Comparison of ENCODE assay signal across 23 cellular contexts in the genomic region with DNA sequence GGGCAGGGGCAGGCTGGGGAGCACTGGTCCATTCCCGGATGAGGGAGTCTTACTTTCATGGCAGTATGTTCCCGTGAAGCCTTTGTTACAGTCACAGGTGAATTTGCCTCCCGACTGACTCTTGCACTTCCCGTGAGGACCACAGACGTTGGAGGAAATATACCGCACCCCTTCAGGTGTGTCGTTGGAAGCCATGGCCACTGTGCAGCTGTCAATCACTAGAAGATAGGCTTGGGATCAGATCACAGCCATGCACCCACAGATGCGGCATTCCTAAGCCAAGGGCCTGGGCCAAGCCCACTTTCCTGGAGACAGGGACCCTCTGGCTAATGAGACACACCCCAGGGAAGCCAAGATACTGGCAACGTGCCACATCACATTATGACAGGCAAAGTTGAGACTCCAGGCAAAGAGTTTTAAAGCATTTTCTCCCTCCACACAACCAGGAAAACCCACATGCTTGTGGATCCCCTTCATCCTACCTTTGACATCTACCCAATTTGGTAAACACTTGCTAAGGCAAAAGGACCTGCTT. TPM values are rescaled to one million over a fixed set of nuclear protein-coding genes. Genes with fewer than 3 reads are reported as not detected.
DNase-seq lines count a peak whose midpoint lies in the region; ATAC-seq, FAIRE-seq and TF ChIP-seq lines count a peak whose summit lies in the region.
"Had no signal": no experiment of that assay in that cellular context is flagged by ENCODE, and none has a peak within 500 bp of the region (broad histone marks: within the 10 kb centered on the region; RNA-seq: fewer than 3 reads in every experiment).

No MANE protein-coding gene starts in this region.

- TF ChIP-seq POLR2A in gastrocnemius medialis (IDR thresholded peaks at IDR 0.05) = no peak

- H3K27me3 ChIP-seq in right atrium auricular region (no peaks in the 10 kb centered on the region), heart right ventricle (no peaks in the 10 kb centered on the region), esophagus (ENCODE audit: control insufficient read depth in 1 of 2, insufficient read depth in 2 of 2, low read length in 2 of 2) (no peaks in the 10 kb centered on the region), gastrocnemius medialis (no peaks in the 10 kb centered on the region), MG63 (no peaks in the 10 kb centered on the region), small intestine (ENCODE audit: control insufficient read depth in 2 of 2, insufficient read depth in 2 of 2, low read length in 2 of 2) (no peaks in the 10 kb centered on the region)
- H3K27me3 ChIP-seq: BE2C, uterus had no signal

- DNase-seq in right atrium auricular region (ENCODE audit: low spot score) (no peak), heart right ventricle (no peak), gastrocnemius medialis (no peak), MG63 (no peak), posterior vena cava (ENCODE audit: low spot score) (no peak), small intestine (no peak)
- DNase-seq: activated CD4-positive, alpha-beta memory T cell treated with anti-CD3 and anti-CD28 coated beads, Interleukin-2, amount 10 ng/mL, durations not matched to agents 7 days and 5 days; activated CD4-positive, CD25-positive, alpha-beta regulatory T cell treated with anti-CD3 and anti-CD28 coated beads, Interleukin-2, amount 50 U/mL, for 72 hours; activated CD8-positive, alpha-beta memory T cell treated with anti-CD3 and anti-CD28 coated beads, Interleukin-2, amount 50 U/mL, for 48 hours; amygdala; CD8-positive, alpha-beta memory T cell; central memory CD4-positive, alpha-beta T cell; NCI-H1436; NCI-H446; NCI-H774; RPMI8226; stimulated activated CD4-positive, alpha-beta T cell treated with anti-CD3 and anti-CD28 coated beads, Interleukin-2, amount 100 ng/mL, for 24 hours had no signal

- intact Hi-C loops in heart right ventricle (cut with DNase I) = loop anchor here in 1 of 10 donors (10.0 kb wide), 1 partner anchor 182 kb away; no protein-coding TSS in a partner anchor
- intact Hi-C loops in gastrocnemius medialis (cut with DNase I; ENCODE audit: low total_unique reads) = no loop called here
- intact Hi-C loops in posterior vena cava (cut with DNase I) = no loop called here

- H3K4me1 ChIP-seq in right atrium auricular region (peaks cover 0 to 27% of the 10 kb centered on the region in 2 donors), heart right ventricle (peaks cover 5 to 85% (median 36%) of the 10 kb centered on the region in 9 donors), esophagus (ENCODE audit: control insufficient read depth in 2 of 2, insufficient read depth in 2 of 2, low read length in 1 of 2) (peaks cover 2 to 9% of the 10 kb centered on the region in 2 donors), gastrocnemius medialis (peaks cover 0 to 12% of the 10 kb centered on the region in 2 donors), small intestine (ENCODE audit: control insufficient read depth in 2 of 2, insufficient read depth in 1 of 2, low read depth in 1 of 2, low read length in 1 of 2) (no peaks in the 10 kb centered on the region)

- WGBS in heart right ventricle, 2 donors = 82 to 85% methylated on average over 9 of the region's 9 CpGs
- WGBS in esophagus, 2 donors = 75 to 80% methylated on average over 9 of the region's 9 CpGs
- 91 to 94% (median 92%) methylated on average over 9 of the region's 9 CpGs for WGBS in small intestine, 3 donors

- no peak for TF ChIP-seq CTCF in right atrium auricular region (IDR thresholded peaks at IDR 0.05)
- TF ChIP-seq CTCF in heart right ventricle (IDR thresholded peaks at IDR 0.05) = no peak
- TF ChIP-seq CTCF in gastrocnemius medialis (IDR thresholded peaks at IDR 0.05 in 4 of 5, conservative IDR thresholded peaks at IDR 0.05 in 1 of 5) = no peak

- H3K36me3 ChIP-seq in right atrium auricular region (peaks cover 100% of the 10 kb centered on the region), heart right ventricle (peaks cover 0 to 100% (median 83%) of the 10 kb centered on the region in 9 donors), esophagus (ENCODE audit: control insufficient read depth in 2 of 2, insufficient read depth in 2 of 2, low read length in 1 of 2) (peaks cover 16 to 80% of the 10 kb centered on the region in 2 donors), gastrocnemius medialis (peaks cover 0 to 47% of the 10 kb centered on the region in 2 donors), MG63 (peaks cover 29% of the 10 kb centered on the region), small intestine (ENCODE audit: control insufficient read depth in 2 of 2, insufficient read depth in 2 of 2, low read length in 2 of 2) (peaks cover 17 to 57% of the 10 kb centered on the region in 2 donors)
- H3K36me3 ChIP-seq: BE2C, uterus had no signal

- FAIRE-seq in small intestine (lab: Jason Lieb, UNC) = no peak
- FAIRE-seq: endothelial cell of umbilical vein, GM12892 had no signal

- no peaks in the 10 kb centered on the region for H3K9me3 ChIP-seq in right atrium auricular region
- H3K9me3 ChIP-seq in heart right ventricle = no peaks in the 10 kb centered on the region
- no peaks in the 10 kb centered on the region for H3K9me3 ChIP-seq in esophagus (ENCODE audit: control insufficient read depth in 2 of 2, insufficient read depth in 1 of 2, low read depth in 1 of 2, low read length in 1 of 2)
- no peaks in the 10 kb centered on the region for H3K9me3 ChIP-seq in gastrocnemius medialis
- H3K9me3 ChIP-seq in MG63 = no peaks in the 10 kb centered on the region
- H3K9me3 ChIP-seq in small intestine (ENCODE audit: control insufficient read depth, low read depth) = no peaks in the 10 kb centered on the region
- H3K9me3 ChIP-seq: BE2C, uterus had no signal

- H3K27ac ChIP-seq in right atrium auricular region (peak overlapping the region; percentile 13 to 24), heart right ventricle (peak overlapping the region in 2 of 10 donors; percentile 37 to 84), esophagus (ENCODE audit: low read depth in 2 of 2, low read length in 1 of 2) (peak overlapping the region; percentile 6 to 59), gastrocnemius medialis (peak overlapping the region in 3 of 4 donors; percentile 25 to 38 (median 32)), small intestine (ENCODE audit: low read depth in 1 of 2, low read length in 1 of 2) (no peak overlapping the region)

- H3K4me3 ChIP-seq in right atrium auricular region (no peak overlapping the region), heart right ventricle (no peak overlapping the region), esophagus (ENCODE audit: low read depth in 1 of 2, low read length in 2 of 2) (no peak overlapping the region), gastrocnemius medialis (no peak overlapping the region), MG63 (no peak overlapping the region), small intestine (ENCODE audit: low read depth in 1 of 2, low read length in 2 of 2) (no peak overlapping the region)
- H3K4me3 ChIP-seq: uterus had no signal

- no peak for ATAC-seq in heart right ventricle
- no peak for ATAC-seq in gastrocnemius medialis
- no peak for ATAC-seq in HG02759 (IDR thresholded peaks at IDR 0.05; ENCODE audit: unreplicated experiment)

- in situ Hi-C loops in gastrocnemius medialis (cut with MboI; ENCODE audit: low sequenced_read_pairs in 4 of 4) = no loop called here

RNA-seq across cellular contexts. Expression of gene JAG1, which starts 26.8 kb away (rescaled TPM):
- total RNA-seq in right atrium auricular region (10 to 100 TPM; 30.9 to 32.8 TPM), heart right ventricle (10 to 100 TPM; 23.0 to 38.2 (median 27.5) TPM), gastrocnemius medialis (10 to 100 TPM; 10.3 to 19.6 (median 13.2) TPM), posterior vena cava (10 to 100 TPM; 68.5 to 84.2 TPM)
- polyA plus RNA-seq in heart right ventricle (10 to 100 TPM; 11.1 to 17.9 TPM), esophagus (10 to 100 TPM; 36.5 to 48.8 TPM), small intestine (10 to 100 TPM in 2 of 3 donors, 1 to 10 TPM in 1; 6.3 to 18.7 (median 12.7) TPM)
- total RNA-seq in MG63 (2014; rRNA removed; shearing (Covaris generic); ENCODE audit: low replicate concordance) = 5.3 and 8.2 TPM in 2 replicates

Comparison
In these comparisons a context has a peak if more than half of its experiments do, and no peak if none do; other contexts are left out.
1. H3K27ac ChIP-seq: peak in right atrium auricular region (2 of 2), esophagus (2 of 2) and gastrocnemius medialis (3 of 4); none in small intestine (0 of 2).